Comparison of ENCODE assay signal across 8 cellular contexts in genomic region chr5:926416-927171, GRCh38. TPM values are rescaled to one million over a fixed set of nuclear protein-coding genes. Genes with fewer than 3 reads are reported as not detected.
DNase-seq lines count a peak whose midpoint lies in the region; ATAC-seq, FAIRE-seq and TF ChIP-seq lines count a peak whose summit lies in the region.

No MANE protein-coding gene starts in this region.

- H3K56ac ChIP-seq in H1 (replicated peaks; ENCODE audit: insufficient read length, low read depth, low read length) (no peak overlapping the region), mesendoderm (ENCODE audit: low read length) (peak overlapping the region; percentile 58)

- H3K9ac ChIP-seq in H1 (replicated peaks in 1 of 4; ENCODE audit: extremely low read depth in 1 of 4, low read depth in 3 of 4, low read length in 3 of 4): no peak overlapping the region
- peak overlapping the region; percentile 54 for H3K9ac ChIP-seq in mesendoderm (ENCODE audit: low read length)

- H3K4me3 ChIP-seq in H1 (ENCODE audit: extremely low read depth in 1 of 4, insufficient read depth in 2 of 4, low read depth in 3 of 4, low read length in 4 of 4) (peak overlapping the region; percentile 8 to 61 (median 44); a peak in 6 of 8 replicates), mesendoderm (ENCODE audit: low read length) (no peak overlapping the region), transverse colon (peak overlapping the region in 3 of 4 donors; percentile 3 to 35 (median 28))

- H3K4me1 ChIP-seq in H1 (replicated peaks in 1 of 4; ENCODE audit: control insufficient read depth in 3 of 4, insufficient read depth in 4 of 4, low read length in 3 of 4) (peaks cover 0 to 4% (median 3%) of the 10 kb centered on the region in 4 experiments; a peak in 3 of 7 replicates), mesendoderm (ENCODE audit: control insufficient read depth, low read depth, low read length) (no peaks in the 10 kb centered on the region), transverse colon (peaks cover 0 to 11% (median 10%) of the 10 kb centered on the region in 4 donors)

- H4K8ac ChIP-seq in H1 (ENCODE audit: extremely low read depth, insufficient read depth, low read length) (peak overlapping the region; percentile 36; the same call in 1 of the 2 replicates), mesendoderm (ENCODE audit: low read depth, low read length) (no peak overlapping the region)

- ATAC-seq in HG03175 (IDR thresholded peaks at IDR 0.05; ENCODE audit: unreplicated experiment): no peak

- H4K5ac ChIP-seq in H1 (ENCODE audit: insufficient read length, low read depth, low read length) (no peak overlapping the region), mesendoderm (ENCODE audit: low read length) (no peak overlapping the region)

- in situ Hi-C loops in transverse colon (cut with MboI; ENCODE audit: low pct_ligation_motif_present in 1 of 4, low pct_unique_long_range_greater_than_20kb in 1 of 4, low sequenced_read_pairs in 3 of 4) (loop anchor here (25.0 kb wide), 2 partner anchors 211 to 236 kb away; no protein-coding TSS in a partner anchor), KBM-7 (cut with MboI; ENCODE audit: low pct_unique_long_range_greater_than_20kb, low sequenced_read_pairs) (loop anchor here (25.0 kb wide), 2 partner anchors 236 to 711 kb away; no protein-coding TSS in a partner anchor), G401 (cut with HindIII; ENCODE audit: low sequenced_read_pairs) (no loop called here)

- no peak for TF ChIP-seq EP300 in H1 (IDR thresholded peaks at IDR 0.05; ENCODE audit: borderline replicate concordance in 1 of 2, low read depth in 2 of 2, low read length in 2 of 2)
- no peak for TF ChIP-seq EP300 in transverse colon (IDR thresholded peaks at IDR 0.05; ENCODE audit: low read depth)

- peak overlapping the region; percentile 78; the same call in 1 of the 2 replicates for H2AFZ ChIP-seq in H1 (ENCODE audit: low read length)

- no peak overlapping the region for H2BK12ac ChIP-seq in H1 (ENCODE audit: low read depth, low read length)

- H2BK120ac ChIP-seq in H1 (replicated peaks; ENCODE audit: low read depth, low read length) (no peak overlapping the region), mesendoderm (ENCODE audit: low read depth, low read length) (no peak overlapping the region)

- peaks cover 3 to 20% (median 16%) of the 10 kb centered on the region in 4 experiments for H3K27me3 ChIP-seq in H1 (replicated peaks in 1 of 4; ENCODE audit: control insufficient read depth in 3 of 4, extremely low read depth in 1 of 4, insufficient read depth in 3 of 4, low read length in 3 of 4)
- peaks cover 7% of the 10 kb centered on the region for H3K27me3 ChIP-seq in mesendoderm (ENCODE audit: insufficient read depth, low read length, poor library complexity)
- peaks cover 27% of the 10 kb centered on the region for H3K27me3 ChIP-seq in transverse colon

- H2BK20ac ChIP-seq in H1 (ENCODE audit: low read length): 0 out of 2 replicates have a peak overlapping the region, but pooled peaks have one; percentile 48

- H3K4ac ChIP-seq in H1 (replicated peaks; ENCODE audit: insufficient read length, low read depth, low read length) (no peak overlapping the region), mesendoderm (ENCODE audit: low read depth, low read length) (no peak overlapping the region)

- 15% methylated on average over 34 of the region's 65 CpGs; no CpG with 5 or more reads in 1 of the 2 experiments for WGBS in H1 (ENCODE audit: extremely low coverage in 1 of 2, insufficient coverage in 1 of 2, insufficient read length in 1 of 2, insufficient replicate concordance in 2 of 2, low coverage in 1 of 2, low lambda C conversion rate in 2 of 2, missing lambda C conversion rate in 1 of 2), 2 experiments
- no CpG with 5 or more reads among the region's 65 CpGs for WGBS in mesendoderm (ENCODE audit: extremely low coverage, insufficient coverage, low lambda C conversion rate)
- WGBS in transverse colon (ENCODE audit: low coverage in 1 of 2), 2 donors: 11 to 47% methylated on average over 3 to 63 of the region's 65 CpGs

- CTCF ChIA-PET in H1 (lab: Charles Lee; ENCODE audit: partially characterized antibody): interaction anchor here (0.6 to 6.8 kb wide), 9 partner anchors 12 to 708 kb away, joined by 3 to 64 read pairs (median 3); partner anchors contain the start of genes CCDC127, NKD2 and SDHA

- H3K23ac ChIP-seq in H1 (ENCODE audit: insufficient read length) (no peak overlapping the region), mesendoderm (ENCODE audit: low read length) (no peak overlapping the region)

- H3K27ac ChIP-seq in H1 (ENCODE audit: low read depth, low read length) (no peak overlapping the region), mesendoderm (ENCODE audit: low read depth, low read length) (no peak overlapping the region), transverse colon (no peak overlapping the region)

- H3K14ac ChIP-seq in H1 (ENCODE audit: insufficient read length): no peak overlapping the region

- TF ChIP-seq CTCF in AG09319 (IDR thresholded peaks at IDR 0.05; ENCODE audit: low read depth, low read length) (peak; percentile 19), H1 (IDR thresholded peaks at IDR 0.05; ENCODE audit: control extremely low read depth in 1 of 3, insufficient read depth in 1 of 3, low read depth in 1 of 3, low read length in 3 of 3) (peak; percentile 46 to 52 (median 48)), transverse colon (IDR thresholded peaks at IDR 0.05) (peak; percentile 13 to 33 (median 23))

- H3K79me1 ChIP-seq in H1 (ENCODE audit: low read depth, low read length): no peaks in the 10 kb centered on the region
- no peaks in the 10 kb centered on the region for H3K79me1 ChIP-seq in mesendoderm (ENCODE audit: low read length)

- H3K36me3 ChIP-seq in H1 (ENCODE audit: control insufficient read depth in 2 of 4, insufficient read depth in 4 of 4, low read length in 3 of 4) (no peaks in the 10 kb centered on the region; a peak in 1 of 8 replicates), mesendoderm (ENCODE audit: control insufficient read depth, insufficient read depth, low read length) (no peaks in the 10 kb centered on the region), transverse colon (no peaks in the 10 kb centered on the region)

- TF ChIP-seq POLR2A in H1 (IDR thresholded peaks at IDR 0.05; ENCODE audit: control extremely low read depth in 1 of 2, low read depth in 2 of 2, low read length in 2 of 2) (no peak), transverse colon (IDR thresholded peaks at IDR 0.05) (no peak)

- POLR2A ChIA-PET in H1 (lab: Charles Lee; ENCODE audit: partially characterized antibody): no interaction called here

- DNase-seq in AG09319 (ENCODE audit: extremely low read depth, low read depth): no peak
- DNase-seq in NCI-H69 (lab: John Stamatoyannopoulos, UW): peak; percentile 32
- peak in 1 of 2 experiments; percentile 72 for DNase-seq in H1 (ENCODE audit: low read depth in 1 of 2, low spot score in 2 of 2)
- peak; percentile 47 for DNase-seq in mesendoderm
- DNase-seq in transverse colon: no peak
- DNase-seq in KBM-7: no peak
- no peak for DNase-seq in G401 (ENCODE audit: low spot score)

- no peaks in the 10 kb centered on the region for H3K9me3 ChIP-seq in H1 (ENCODE audit: insufficient read depth in 2 of 2, low read depth in 1 of 2, low read length in 1 of 2)
- H3K9me3 ChIP-seq in transverse colon: no peaks in the 10 kb centered on the region

- H3K79me2 ChIP-seq in H1 (ENCODE audit: control insufficient read depth in 1 of 2, insufficient read depth in 2 of 2, low read length in 2 of 2) (no peaks in the 10 kb centered on the region), mesendoderm (ENCODE audit: control insufficient read depth, insufficient read depth, low read length) (no peaks in the 10 kb centered on the region)

- no peak overlapping the region for H4K91ac ChIP-seq in H1 (replicated peaks; ENCODE audit: insufficient read length, low read length)

- peak in 1 of 2 experiments; percentile 25; a peak in 1 of 4 replicates for TF ChIP-seq RAD21 in H1 (IDR thresholded peaks at IDR 0.05 in 1 of 2, conservative IDR thresholded peaks at IDR 0.05 in 1 of 2; ENCODE audit: low read depth in 2 of 2, low read length in 2 of 2)

- H2BK15ac ChIP-seq in H1 (ENCODE audit: low read length) (no peak overlapping the region), mesendoderm (replicated peaks; ENCODE audit: low read depth) (no peak overlapping the region)

- H2AK5ac ChIP-seq in H1 (ENCODE audit: low read depth, low read length): no peak overlapping the region
- no peak overlapping the region for H2AK5ac ChIP-seq in mesendoderm (ENCODE audit: low read length)

- H3K4me2 ChIP-seq in H1 (ENCODE audit: insufficient read depth in 1 of 2, low read depth in 2 of 2, low read length in 2 of 2): peak overlapping the region; percentile 59 to 73
- H3K4me2 ChIP-seq in mesendoderm (ENCODE audit: low read length): peak overlapping the region; percentile 45

- H4K20me1 ChIP-seq in H1 (replicated peaks in 1 of 2; ENCODE audit: control insufficient read depth in 1 of 2, insufficient read depth in 2 of 2, low read length in 2 of 2): no peaks in the 10 kb centered on the region

- FAIRE-seq in H1 (lab: Jason Lieb, UNC): no peak

- no peak overlapping the region; the same call in 1 of the 2 replicates for H2BK5ac ChIP-seq in H1 (ENCODE audit: low read depth, low read length)
- H2BK5ac ChIP-seq in mesendoderm (ENCODE audit: low read length): no peak overlapping the region

- H3K18ac ChIP-seq in H1 (ENCODE audit: extremely low read depth, low read length) (no peak overlapping the region), mesendoderm (ENCODE audit: low read length) (no peak overlapping the region)

- intact Hi-C loops in transverse colon (cut with DNase I; ENCODE audit: low total_unique reads): loop anchor here (10.0 kb wide), 1 partner anchor 218 kb away; no protein-coding TSS in a partner anchor

- H3K23me2 ChIP-seq in H1 (ENCODE audit: low read depth, low read length): peaks cover 7% of the 10 kb centered on the region; the same call in 1 of the 2 replicates

RNA-seq across cellular contexts. Expression of gene TRIP13, which starts 33.9 kb away (rescaled TPM):
- total RNA-seq in H1 (2021; fragmentation: NEBNext Ultra II Directional; extraction: Animal tissue kit (Norgen Biotek cat#: 25700)): 34.5 and 39.2 TPM in 2 replicates
- polyA plus RNA-seq in H1 (2011; rRNA removed): 17.9 and 20.0 TPM in 2 replicates
- 28.8 TPM for polyA plus RNA-seq in H1 (2011; cell fraction: cytosol; rRNA removed)
- polyA plus RNA-seq in H1 (2011; cell fraction: nucleus; rRNA removed): 27.0 TPM
- polyA plus RNA-seq in H1 (2012, experiment 1 of 2): 26.9 to 37.9 TPM (median 33.7 TPM) in 4 replicates
- polyA plus RNA-seq in H1 (2012, experiment 2 of 2): 13.1 TPM
- polyA plus RNA-seq in H1 (2013, experiment 1 of 2): 33.0 TPM
- 33.3 TPM for polyA plus RNA-seq in H1 (2013, experiment 2 of 2)
- polyA minus RNA-seq in H1 (2011; rRNA and poly(A)+ RNA removed): 29.1 and 53.1 TPM in 2 replicates
- polyA minus RNA-seq in H1 (2011; cell fraction: cytosol; rRNA and poly(A)+ RNA removed): 20.4 TPM
- polyA minus RNA-seq in H1 (2011; cell fraction: nucleus; rRNA and poly(A)+ RNA removed): 24.3 TPM
- polyA plus RNA-seq in mesendoderm (2013, experiment 1 of 2): 48.7 TPM
- 50.9 TPM for polyA plus RNA-seq in mesendoderm (2013, experiment 2 of 2)
- 1 to 10 TPM in 2 of 4 donors, under 1 TPM in 1, not detected in 1; 0.41 to 4.1 (median 2.2) TPM for total RNA-seq in transverse colon
- total RNA-seq in G401 (2014; rRNA removed; shearing (Covaris generic)): 61.0 and 67.2 TPM in 2 replicates

RNA-seq across cellular contexts. Expression of gene BRD9, which starts 34.0 kb away (rescaled TPM):
- total RNA-seq in H1 (2021; fragmentation: NEBNext Ultra II Directional; extraction: Animal tissue kit (Norgen Biotek cat#: 25700)): 46.5 and 49.4 TPM in 2 replicates
- 9.3 and 16.2 TPM in 2 replicates for polyA plus RNA-seq in H1 (2011; rRNA removed)
- polyA plus RNA-seq in H1 (2011; cell fraction: cytosol; rRNA removed): 17.0 TPM
- polyA plus RNA-seq in H1 (2011; cell fraction: nucleus; rRNA removed): 50.5 TPM
- 36.8 to 40.3 TPM (median 39.2 TPM) in 4 replicates for polyA plus RNA-seq in H1 (2012, experiment 1 of 2)
- 14.0 TPM for polyA plus RNA-seq in H1 (2012, experiment 2 of 2)
- polyA plus RNA-seq in H1 (2013, experiment 1 of 2): 29.3 TPM
- polyA plus RNA-seq in H1 (2013, experiment 2 of 2): 26.5 TPM
- polyA minus RNA-seq in H1 (2011; rRNA and poly(A)+ RNA removed): 22.4 and 30.0 TPM in 2 replicates
- 18.1 TPM for polyA minus RNA-seq in H1 (2011; cell fraction: cytosol; rRNA and poly(A)+ RNA removed)
- 48.6 TPM for polyA minus RNA-seq in H1 (2011; cell fraction: nucleus; rRNA and poly(A)+ RNA removed)
- polyA plus RNA-seq in mesendoderm (2013, experiment 1 of 2): 36.9 TPM
- polyA plus RNA-seq in mesendoderm (2013, experiment 2 of 2): 36.8 TPM
- 10 to 100 TPM; 29.6 to 91.3 (median 37.9) TPM for total RNA-seq in transverse colon
- total RNA-seq in G401 (2014; rRNA removed; shearing (Covaris generic)): 47.8 and 68.7 TPM in 2 replicates

Comparison
In these comparisons a context has a peak if more than half of its experiments do, and no peak if none do; other contexts are left out.
1. DNase-seq: peak in NCI-H69 (single experiment) and mesendoderm (single experiment); none in AG09319 (single experiment), transverse colon (single experiment), KBM-7 (single experiment) and G401 (single experiment).
2. Peak in every context shown above with its lines, with median percentiles within 50 percentile points of each other: CTCF ChIP-seq.